22 cellular contexts compared by ENCODE assay signal in genomic region chr5:88484367-88484766, GRCh38.
DNase-seq lines count a peak whose midpoint lies in the region; ATAC-seq, FAIRE-seq and TF ChIP-seq lines count a peak whose summit lies in the region.
"Had no signal": no experiment of that assay in that cellular context is flagged by ENCODE, and none has a peak within 500 bp of the region (broad histone marks: within the 10 kb centered on the region; RNA-seq: fewer than 3 reads in every experiment).

No MANE protein-coding gene starts in this region.

- BruUV-seq in HCT116 (replicated peaks; lab: Mats Ljungman, UMichigan), result no TSS peak

- H3K14ac ChIP-seq in H1 (ENCODE audit: insufficient read length), result no peak overlapping the region
- H3K14ac ChIP-seq in neuronal stem cell (ENCODE audit: low read length), result no peak overlapping the region

- H3K18ac ChIP-seq in H1 (ENCODE audit: extremely low read depth, low read length) (no peak overlapping the region), neuronal stem cell (ENCODE audit: low read length) (no peak overlapping the region)

- H3K9me2 ChIP-seq in HCT116 (ENCODE audit: insufficient read depth) (no peaks in the 10 kb centered on the region), SK-N-SH (no peaks in the 10 kb centered on the region)

- no peak overlapping the region for H3K27ac Mint-ChIP-seq in astrocyte (ENCODE audit: unreplicated experiment)
- H3K27ac Mint-ChIP-seq: CD4-positive, alpha-beta memory T cell; IgD-negative memory B cell had no signal

- TF ChIP-seq EP300 in H1 (IDR thresholded peaks at IDR 0.05; ENCODE audit: borderline replicate concordance in 1 of 2, low read depth in 2 of 2, low read length in 2 of 2), result no peak
- TF ChIP-seq EP300 in SK-N-SH (IDR thresholded peaks at IDR 0.05; ENCODE audit: borderline replicate concordance in 1 of 2, low read depth in 1 of 2, low read length in 1 of 2), result no peak

- H2BK120ac ChIP-seq in H1 (replicated peaks; ENCODE audit: low read depth, low read length) (no peak overlapping the region), neuronal stem cell (ENCODE audit: low read depth, low read length) (no peak overlapping the region)

- DNase-seq in HCT116 (ENCODE audit: low read depth, low spot score) (no peak), astrocyte (ENCODE audit: low read depth) (peak; percentile 8), H1 (ENCODE audit: low read depth in 1 of 2, low spot score in 2 of 2) (no peak), neuronal stem cell (ENCODE audit: low spot score) (no peak), GM20000 (ENCODE audit: low spot score) (no peak), SK-N-SH (no peak), NCI-H510A treated with DMSO at 0.1 percent for 48 hours (lab: John Stamatoyannopoulos, UW) (no peak), DMS153 treated with DMSO at 0.1 percent for 48 hours (lab: John Stamatoyannopoulos, UW; ENCODE audit: unreplicated experiment) (no peak)
- DNase-seq: Caco-2; CD4-positive, alpha-beta memory T cell; DMS 273 treated with DMSO at 0.1 percent for 48 hours; GOT3; Karpas-422; NCI-H1694 treated with DMSO at 0.1 percent for 48 hours; NCI-H2081 treated with DMSO at 0.1 percent for 48 hours; NCI-H510A; NCI-H774; SIG-M5 had no signal

- H3K4me1 ChIP-seq in HCT116 (ENCODE audit: control insufficient read depth in 1 of 2, insufficient read depth in 2 of 2, low read length in 2 of 2), result no peaks in the 10 kb centered on the region
- H3K4me1 ChIP-seq in astrocyte (ENCODE audit: insufficient read depth, low read length), result no peaks in the 10 kb centered on the region
- H3K4me1 ChIP-seq in H1 (replicated peaks in 1 of 4; ENCODE audit: control insufficient read depth in 3 of 4, insufficient read depth in 4 of 4, low read length in 3 of 4), result peaks cover 0 to 5% (median 2%) of the 10 kb centered on the region in 4 experiments; a peak in 3 of 7 replicates
- peaks cover 15 to 45% of the 10 kb centered on the region in 2 donors for H3K4me1 ChIP-seq in neuronal stem cell (ENCODE audit: control insufficient read depth in 2 of 2, insufficient read depth in 1 of 2, low read depth in 1 of 2, low read length in 2 of 2)
- peaks cover 0 to 3% of the 10 kb centered on the region in 2 experiments; a peak in 2 of 4 replicates for H3K4me1 ChIP-seq in SK-N-SH (ENCODE audit: control insufficient read depth in 1 of 2, insufficient read depth in 2 of 2, low read depth in 1 of 2, low read length in 1 of 2)
- H3K4me1 ChIP-seq: Caco-2 had no signal

- H3K27ac ChIP-seq in HCT116 (ENCODE audit: low read depth, low read length) (no peak overlapping the region), astrocyte (ENCODE audit: low read depth, low read length) (no peak overlapping the region), H1 (ENCODE audit: low read depth, low read length) (no peak overlapping the region), neuronal stem cell (replicated peaks; ENCODE audit: low read length) (no peak overlapping the region), SK-N-SH (ENCODE audit: low read depth in 2 of 2, low read length in 1 of 2) (no peak overlapping the region)

- no peak overlapping the region for H2BK20ac ChIP-seq in H1 (ENCODE audit: low read length)

- H3K27me3 Mint-ChIP-seq in astrocyte (ENCODE audit: low read depth, unreplicated experiment), result no peaks in the 10 kb centered on the region
- H3K27me3 Mint-ChIP-seq: IgD-negative memory B cell had no signal

- ATAC-seq in HCT116, result no peak
- ATAC-seq: Panc1 had no signal

- H3K79me2 ChIP-seq in HCT116 (ENCODE audit: insufficient read depth, low read length), result no peaks in the 10 kb centered on the region
- no peaks in the 10 kb centered on the region for H3K79me2 ChIP-seq in astrocyte (ENCODE audit: insufficient read depth, low read length)
- H3K79me2 ChIP-seq in H1 (ENCODE audit: control insufficient read depth in 1 of 2, insufficient read depth in 2 of 2, low read length in 2 of 2), result no peaks in the 10 kb centered on the region
- H3K79me2 ChIP-seq in SK-N-SH (ENCODE audit: insufficient read depth), result no peaks in the 10 kb centered on the region

- whole genome bisulfite sequencing in H1 (ENCODE audit: extremely low coverage in 1 of 2, insufficient coverage in 1 of 2, insufficient read length in 1 of 2, insufficient replicate concordance in 2 of 2, low coverage in 1 of 2, low lambda C conversion rate in 2 of 2, missing lambda C conversion rate in 1 of 2), 2 experiments, result 84% methylated on average over 6 of the region's 6 CpGs; no CpG with 5 or more reads in 1 of the 2 experiments
- WGBS in neuronal stem cell (ENCODE audit: extremely low coverage in 2 of 2, insufficient read length in 2 of 2, insufficient replicate concordance in 1 of 2), 2 donors, result no CpG with 5 or more reads among the region's 6 CpGs
- 71% methylated on average over 6 of the region's 6 CpGs for WGBS in SK-N-SH (ENCODE audit: low lambda C conversion rate)

- H3K56ac ChIP-seq in H1 (replicated peaks; ENCODE audit: insufficient read length, low read depth, low read length), result no peak overlapping the region

- H4K20me1 ChIP-seq in HCT116 (ENCODE audit: insufficient read depth) (no peaks in the 10 kb centered on the region), astrocyte (ENCODE audit: insufficient read depth, low read length) (no peaks in the 10 kb centered on the region), H1 (replicated peaks in 1 of 2; ENCODE audit: control insufficient read depth in 1 of 2, insufficient read depth in 2 of 2, low read length in 2 of 2) (no peaks in the 10 kb centered on the region), SK-N-SH (ENCODE audit: insufficient read depth) (no peaks in the 10 kb centered on the region)

- H4K5ac ChIP-seq in H1 (ENCODE audit: insufficient read length, low read depth, low read length), result no peak overlapping the region

- no peaks in the 10 kb centered on the region for H3K79me1 ChIP-seq in H1 (ENCODE audit: low read depth, low read length)
- H3K79me1 ChIP-seq in neuronal stem cell (ENCODE audit: low read depth, low read length), result no peaks in the 10 kb centered on the region

- H2BK12ac ChIP-seq in H1 (ENCODE audit: low read depth, low read length), result no peak overlapping the region
- H2BK12ac ChIP-seq in neuronal stem cell (ENCODE audit: low read length), result no peak overlapping the region

- no peak for TF ChIP-seq POLR2A in HCT116 (IDR thresholded peaks at IDR 0.05; ENCODE audit: borderline replicate concordance, extremely low read depth, insufficient read depth, insufficient read length)
- TF ChIP-seq POLR2A in H1 (IDR thresholded peaks at IDR 0.05; ENCODE audit: control extremely low read depth in 1 of 2, low read depth in 2 of 2, low read length in 2 of 2), result no peak

- intact Hi-C loops in HCT116 (cut with micrococcal nuclease), result no loop called here

- no peaks in the 10 kb centered on the region for H3F3A ChIP-seq in SK-N-SH (replicated peaks; ENCODE audit: insufficient read depth)

- RAD21 ChIA-PET in HCT116 (lab: Charles Lee; ENCODE audit: low non-redundant PET in 1 of 2, low total read pairs in 2 of 2, uncharacterized antibody in 2 of 2, unreplicated experiment in 2 of 2), result no interaction called here

- H2BK15ac ChIP-seq in H1 (ENCODE audit: low read length) (no peak overlapping the region), neuronal stem cell (ENCODE audit: low read length) (no peak overlapping the region)

- no peaks in the 10 kb centered on the region for H3K4me1 Mint-ChIP-seq in astrocyte (ENCODE audit: low read depth, unreplicated experiment)
- H3K4me1 Mint-ChIP-seq: CD4-positive, alpha-beta memory T cell; IgD-negative memory B cell had no signal

- H3K9me3 Mint-ChIP-seq in astrocyte (ENCODE audit: unreplicated experiment), result no peaks in the 10 kb centered on the region
- H3K9me3 Mint-ChIP-seq: CD4-positive, alpha-beta memory T cell; IgD-negative memory B cell had no signal

- POLR2A ChIA-PET in HCT116 (lab: Charles Lee) (no interaction called here), H1 (lab: Charles Lee; ENCODE audit: partially characterized antibody) (no interaction called here), SK-N-SH (lab: Yijun Ruan, JAX) (no interaction called here)

- H4K91ac ChIP-seq in H1 (replicated peaks; ENCODE audit: insufficient read length, low read length), result no peak overlapping the region
- no peak overlapping the region for H4K91ac ChIP-seq in neuronal stem cell (ENCODE audit: low read depth, low read length, poor library complexity)

- TF ChIP-seq RAD21 in HCT116 (IDR thresholded peaks at IDR 0.05; ENCODE audit: low read depth), result no peak
- TF ChIP-seq RAD21 in H1 (IDR thresholded peaks at IDR 0.05 in 1 of 2, conservative IDR thresholded peaks at IDR 0.05 in 1 of 2; ENCODE audit: low read depth in 2 of 2, low read length in 2 of 2), result no peak
- no peak for TF ChIP-seq RAD21 in SK-N-SH (IDR thresholded peaks at IDR 0.05; ENCODE audit: low read length)

- CTCF ChIA-PET in HCT116 (lab: Charles Lee), result no interaction called here
- CTCF ChIA-PET in H1 (lab: Charles Lee; ENCODE audit: partially characterized antibody), result interaction anchor here (1.1 kb wide), 1 partner anchor 9 kb away, joined by 3 read pairs; no protein-coding TSS in a partner anchor
- CTCF ChIA-PET in SK-N-SH (lab: Yijun Ruan, JAX), result no interaction called here

- H2AFZ ChIP-seq in HCT116 (ENCODE audit: low read depth, low read length, poor library complexity, severe bottlenecking) (peak overlapping the region; percentile 13), astrocyte (ENCODE audit: low read depth, low read length) (peak overlapping the region; percentile 85), H1 (ENCODE audit: low read length) (no peak overlapping the region), neuronal stem cell (ENCODE audit: low read length) (peak overlapping the region; percentile 54), SK-N-SH (ENCODE audit: low read depth) (no peak overlapping the region)

- H3K23ac ChIP-seq in H1 (ENCODE audit: insufficient read length) (no peak overlapping the region), neuronal stem cell (ENCODE audit: low read depth, low read length, poor library complexity) (no peak overlapping the region)

- H2AK5ac ChIP-seq in H1 (ENCODE audit: low read depth, low read length) (no peak overlapping the region), neuronal stem cell (ENCODE audit: low read depth, low read length) (no peak overlapping the region)

- TF ChIP-seq CTCF in HCT116 (IDR thresholded peaks at IDR 0.05 in 2 of 3, conservative IDR thresholded peaks at IDR 0.05 in 1 of 3; ENCODE audit: borderline replicate concordance in 1 of 3, insufficient read depth in 1 of 3, low read depth in 2 of 3, low read length in 2 of 3), result no peak
- no peak for TF ChIP-seq CTCF in astrocyte (IDR thresholded peaks at IDR 0.05; ENCODE audit: insufficient read depth, low read depth, low read length)
- no peak for TF ChIP-seq CTCF in H1 (IDR thresholded peaks at IDR 0.05; ENCODE audit: control extremely low read depth in 1 of 3, insufficient read depth in 1 of 3, low read depth in 1 of 3, low read length in 3 of 3)
- TF ChIP-seq CTCF in GM20000 (IDR thresholded peaks at IDR 0.05; ENCODE audit: extremely low read depth, missing control alignments), result no peak
- TF ChIP-seq CTCF in SK-N-SH (IDR thresholded peaks at IDR 0.05), result no peak

- H3K4ac ChIP-seq in H1 (replicated peaks; ENCODE audit: insufficient read length, low read depth, low read length) (no peak overlapping the region), neuronal stem cell (ENCODE audit: low read length) (no peak overlapping the region)

- H3K4me3 ChIP-seq in HCT116 (replicated peaks in 1 of 2; ENCODE audit: low read depth in 1 of 2, low read length in 2 of 2), result no peak overlapping the region
- H3K4me3 ChIP-seq in astrocyte (ENCODE audit: insufficient read depth, low read depth, low read length), result peak overlapping the region; percentile 45
- H3K4me3 ChIP-seq in H1 (ENCODE audit: extremely low read depth in 1 of 4, insufficient read depth in 2 of 4, low read depth in 3 of 4, low read length in 4 of 4), result no peak overlapping the region
- H3K4me3 ChIP-seq in neuronal stem cell (ENCODE audit: low read length in 2 of 2), result no peak overlapping the region
- H3K4me3 ChIP-seq in SK-N-SH (ENCODE audit: low read depth in 2 of 2, low read length in 1 of 2), result no peak overlapping the region

- no peaks in the 10 kb centered on the region for H3K23me2 ChIP-seq in H1 (ENCODE audit: low read depth, low read length)

- H2BK5ac ChIP-seq in H1 (ENCODE audit: low read depth, low read length) (no peak overlapping the region), neuronal stem cell (ENCODE audit: low read length) (no peak overlapping the region)

- H3K9ac ChIP-seq in HCT116 (ENCODE audit: low read length) (no peak overlapping the region), astrocyte (ENCODE audit: low read length) (peak overlapping the region; percentile 33), H1 (replicated peaks in 1 of 4; ENCODE audit: extremely low read depth in 1 of 4, low read depth in 3 of 4, low read length in 3 of 4) (no peak overlapping the region), neuronal stem cell (ENCODE audit: low read depth, low read length, poor library complexity) (no peak overlapping the region), SK-N-SH (no peak overlapping the region)

- H3K36me3 ChIP-seq in HCT116 (ENCODE audit: control insufficient read depth in 1 of 2, insufficient read depth in 2 of 2, low read length in 2 of 2) (no peaks in the 10 kb centered on the region), astrocyte (ENCODE audit: insufficient read depth, low read length) (no peaks in the 10 kb centered on the region), H1 (ENCODE audit: control insufficient read depth in 2 of 4, insufficient read depth in 4 of 4, low read length in 3 of 4) (no peaks in the 10 kb centered on the region), neuronal stem cell (replicated peaks in 1 of 2; ENCODE audit: control insufficient read depth in 2 of 2, insufficient read depth in 2 of 2, low read length in 2 of 2) (no peaks in the 10 kb centered on the region), SK-N-SH (replicated peaks in 1 of 2; ENCODE audit: control insufficient read depth in 1 of 2, insufficient read depth in 2 of 2, low read length in 1 of 2) (no peaks in the 10 kb centered on the region)

- H3K36me3 Mint-ChIP-seq in astrocyte (ENCODE audit: low read depth, unreplicated experiment), result no peaks in the 10 kb centered on the region
- H3K36me3 Mint-ChIP-seq: CD4-positive, alpha-beta memory T cell had no signal

- H3K27me3 ChIP-seq in HCT116 (ENCODE audit: insufficient read depth, low read length) (no peaks in the 10 kb centered on the region), astrocyte (ENCODE audit: insufficient read depth, low read length) (no peaks in the 10 kb centered on the region), H1 (replicated peaks in 1 of 4; ENCODE audit: control insufficient read depth in 3 of 4, extremely low read depth in 1 of 4, insufficient read depth in 3 of 4, low read length in 3 of 4) (no peaks in the 10 kb centered on the region), neuronal stem cell (ENCODE audit: control insufficient read depth in 3 of 3, insufficient read depth in 3 of 3, low read depth in 1 of 3, low read length in 3 of 3) (no peaks in the 10 kb centered on the region), SK-N-SH (ENCODE audit: insufficient read depth) (no peaks in the 10 kb centered on the region)

- H4K8ac ChIP-seq in H1 (ENCODE audit: extremely low read depth, insufficient read depth, low read length), result no peak overlapping the region
- H4K8ac ChIP-seq in neuronal stem cell (ENCODE audit: low read depth, low read length), result no peak overlapping the region

- no peak overlapping the region for H3K4me2 ChIP-seq in HCT116 (ENCODE audit: low read length)
- peak overlapping the region; percentile 77 for H3K4me2 ChIP-seq in astrocyte (ENCODE audit: low read length)
- H3K4me2 ChIP-seq in H1 (ENCODE audit: insufficient read depth in 1 of 2, low read depth in 2 of 2, low read length in 2 of 2), result no peak overlapping the region
- H3K4me2 ChIP-seq in neuronal stem cell (ENCODE audit: insufficient read depth, low read length, poor library complexity, severe bottlenecking), result no peak overlapping the region
- no peak overlapping the region for H3K4me2 ChIP-seq in SK-N-SH

- no peak overlapping the region for H3K4me3 Mint-ChIP-seq in astrocyte (ENCODE audit: unreplicated experiment)
- H3K4me3 Mint-ChIP-seq: CD4-positive, alpha-beta memory T cell; IgD-negative memory B cell had no signal

- FAIRE-seq in astrocyte (lab: Jason Lieb, UNC) (no peak), H1 (lab: Jason Lieb, UNC) (no peak)
- FAIRE-seq: G401.6, GM12892 had no signal

- H3K9me3 ChIP-seq in HCT116 (ENCODE audit: control insufficient read depth in 1 of 2, insufficient read depth in 1 of 2, low read depth in 1 of 2, low read length in 2 of 2) (no peaks in the 10 kb centered on the region), astrocyte (ENCODE audit: insufficient read depth, low read depth, low read length) (no peaks in the 10 kb centered on the region), H1 (ENCODE audit: insufficient read depth in 2 of 2, low read depth in 1 of 2, low read length in 1 of 2) (no peaks in the 10 kb centered on the region), neuronal stem cell (replicated peaks in 1 of 2; ENCODE audit: control insufficient read depth in 2 of 2, insufficient read depth in 1 of 2, low read depth in 1 of 2, low read length in 2 of 2) (no peaks in the 10 kb centered on the region), SK-N-SH (no peaks in the 10 kb centered on the region)
- H3K9me3 ChIP-seq: Caco-2 had no signal

Comparison
In these comparisons a context has a peak if more than half of its experiments do, and no peak if none do; other contexts are left out.
1. H2AFZ ChIP-seq: peak in HCT116 (single experiment), astrocyte (single experiment) and neuronal stem cell (single experiment); none in H1 (single experiment) and SK-N-SH (single experiment).